23 cellular contexts compared by ENCODE assay signal in the genomic region with DNA sequence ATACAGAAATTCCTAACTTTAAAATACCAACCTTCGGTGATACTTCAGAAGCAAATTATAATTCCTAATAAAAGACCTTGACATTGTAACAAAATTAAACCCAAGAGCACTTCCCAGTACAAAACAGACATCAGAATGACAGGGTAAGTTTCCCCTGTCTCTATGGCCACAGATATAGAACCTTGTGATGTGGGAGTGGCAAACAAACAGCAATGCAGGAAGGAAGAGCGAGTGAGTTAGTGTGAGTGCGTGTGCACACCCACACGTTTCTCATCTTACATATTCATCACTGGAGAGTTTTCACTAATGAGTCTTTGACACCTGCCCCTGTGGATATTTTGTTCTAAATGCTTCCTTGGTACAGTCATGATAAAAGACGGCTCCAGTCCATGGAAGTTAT.
"Had no signal": no experiment of that assay in that cellular context is flagged by ENCODE, and none has a peak within 500 bp of the region (broad histone marks: within the 10 kb centered on the region; RNA-seq: fewer than 3 reads in every experiment).

No MANE protein-coding gene starts in this region.

- H3K4me3 Mint-ChIP-seq: activated B cell treated with CpG ODN at 0.5 μM for 24 hours; activated CD4-positive, alpha-beta memory T cell treated with anti-CD3 and anti-CD28 coated beads for 36 hours; activated naive CD4-positive, alpha-beta T cell treated with anti-CD3 and anti-CD28 coated beads, Interleukin-2, amount 50 U/mL, for 24 hours; activated naive CD8-positive, alpha-beta T cell treated with anti-CD3 and anti-CD28 coated beads, Interleukin-2, amount 50 U/mL, for 24 hours; activated T-cell treated with anti-CD3 and anti-CD28 coated beads, Interleukin-2, amount 50 U/mL, for 4 hours; mesothelial cell of epicardium; naive thymus-derived CD4-positive, alpha-beta T cell; T-helper 2 cell treated with Interferon-gamma antibody and Interleukin-4, amounts not matched to agents 5 μg/mL and 100 μg/mL, for 36 hours had no signal

- ATAC-seq: activated naive CD8-positive, alpha-beta T cell treated with anti-CD3 and anti-CD28 coated beads, Interleukin-2, amount 50 U/mL, for 24 hours; activated T-cell treated with anti-CD3 and anti-CD28 coated beads, Interleukin-2, amount 50 U/mL, for 4 hours; naive thymus-derived CD4-positive, alpha-beta T cell; sciatic nerve; stimulated activated naive CD8-positive, alpha-beta T cell treated with anti-CD3 and anti-CD28 coated beads, Interleukin-15, Interleukin-2, amounts not matched to agents 100 U/mL and 50 U/mL, for 24 hours had no signal

- H3K36me3 Mint-ChIP-seq: activated CD4-positive, alpha-beta memory T cell treated with anti-CD3 and anti-CD28 coated beads for 36 hours; activated naive CD4-positive, alpha-beta T cell treated with anti-CD3 and anti-CD28 coated beads, Interleukin-2, amount 50 U/mL, for 24 hours; mesothelial cell of epicardium; naive thymus-derived CD4-positive, alpha-beta T cell had no signal

- H3K27ac Mint-ChIP-seq: activated B cell treated with CpG ODN at 0.5 μM for 24 hours; activated CD4-positive, alpha-beta memory T cell treated with anti-CD3 and anti-CD28 coated beads for 36 hours; activated naive CD4-positive, alpha-beta T cell treated with anti-CD3 and anti-CD28 coated beads, Interleukin-2, amount 50 U/mL, for 24 hours; activated naive CD8-positive, alpha-beta T cell treated with anti-CD3 and anti-CD28 coated beads, Interleukin-2, amount 50 U/mL, for 24 hours; activated T-helper 2 cell treated with anti-CD3 and anti-CD28 coated beads, Interferon-gamma antibody, Interleukin-2, Interleukin-4, amounts not matched to agents 10 μg/mL and 5 μg/mL and 100 μg/mL, durations not matched to agents 14 hours and 24 hours and 36 hours; mesothelial cell of epicardium; naive thymus-derived CD4-positive, alpha-beta T cell; progenitor cell of endocrine pancreas; T-helper 2 cell treated with Interferon-gamma antibody and Interleukin-4, amounts not matched to agents 5 μg/mL and 100 μg/mL, for 36 hours had no signal

- H3K27me3 Mint-ChIP-seq: activated B cell treated with CpG ODN at 0.5 μM for 24 hours; activated CD4-positive, alpha-beta memory T cell treated with anti-CD3 and anti-CD28 coated beads for 36 hours; activated naive CD8-positive, alpha-beta T cell treated with anti-CD3 and anti-CD28 coated beads, Interleukin-2, amount 50 U/mL, for 24 hours; progenitor cell of endocrine pancreas had no signal

- DNase-seq: activated B cell treated with CpG ODN at 0.5 μM for 24 hours; activated CD4-positive, alpha-beta memory T cell treated with anti-CD3 and anti-CD28 coated beads for 36 hours; activated naive CD8-positive, alpha-beta T cell treated with anti-CD3 and anti-CD28 coated beads, Interleukin-2, amount 50 U/mL, for 24 hours; activated T-cell treated with anti-CD3 and anti-CD28 coated beads, Interleukin-2, amount 50 U/mL, for 4 hours; amygdala; dermis blood vessel endothelial cell; effector CD4-positive, alpha-beta T cell; esophagus squamous epithelium; foreskin melanocyte; islet precursor cell; naive thymus-derived CD4-positive, alpha-beta T cell; ovary; stimulated activated CD4-positive, alpha-beta T cell treated with anti-CD3 and anti-CD28 coated beads, Interleukin-12 subunit alpha, Interleukin-12 subunit beta, amount 100 ng/mL, for 4 hours; stimulated activated CD4-positive, alpha-beta T cell treated with anti-CD3 and anti-CD28 coated beads, Interleukin-4, amount 100 ng/mL, for 1 hour; stimulated activated naive CD8-positive, alpha-beta T cell treated with anti-CD3 and anti-CD28 coated beads, Interleukin-15, Interleukin-2, amounts not matched to agents 100 U/mL and 50 U/mL, for 24 hours; T-helper 1 cell; trophoblast cell had no signal

- H3K4me1 Mint-ChIP-seq: activated B cell treated with CpG ODN at 0.5 μM for 24 hours; activated naive CD4-positive, alpha-beta T cell treated with anti-CD3 and anti-CD28 coated beads, Interleukin-2, amount 50 U/mL, for 24 hours; activated naive CD8-positive, alpha-beta T cell treated with anti-CD3 and anti-CD28 coated beads, Interleukin-2, amount 50 U/mL, for 24 hours had no signal

- H3K9me3 Mint-ChIP-seq: activated B cell treated with CpG ODN at 0.5 μM for 24 hours; activated CD4-positive, alpha-beta memory T cell treated with anti-CD3 and anti-CD28 coated beads for 36 hours; activated naive CD4-positive, alpha-beta T cell treated with anti-CD3 and anti-CD28 coated beads, Interleukin-2, amount 50 U/mL, for 24 hours; activated naive CD8-positive, alpha-beta T cell treated with anti-CD3 and anti-CD28 coated beads, Interleukin-2, amount 50 U/mL, for 24 hours; activated T-cell treated with anti-CD3 and anti-CD28 coated beads, Interleukin-2, amount 50 U/mL, for 4 hours; activated T-helper 2 cell treated with anti-CD3 and anti-CD28 coated beads, Interferon-gamma antibody, Interleukin-2, Interleukin-4, amounts not matched to agents 10 μg/mL and 5 μg/mL and 100 μg/mL, durations not matched to agents 14 hours and 24 hours and 36 hours; mesothelial cell of epicardium; naive thymus-derived CD4-positive, alpha-beta T cell; T-helper 2 cell treated with Interferon-gamma antibody and Interleukin-4, amounts not matched to agents 5 μg/mL and 100 μg/mL, for 36 hours had no signal
